Comparison of ENCODE assay signal across 1 cellular context in genomic region chr15:42921049-42921731, GRCh38.
TF ChIP-seq lines count a peak whose summit lies in the region.

No MANE protein-coding gene starts in this region.

TF ChIP-seq in K562, 482 proteins besides CTCF, POLR2A, EP300 and RAD21 (continued from another document):
- TF ChIP-seq AFF1 (IDR thresholded peaks at IDR 0.05; ENCODE audit: low read depth in 1 of 2, partially characterized antibody in 2 of 2), result peak in 1 of 2 experiments; percentile 52
- no peak for TF ChIP-seq GTF2B (IDR thresholded peaks at IDR 0.05; ENCODE audit: extremely low read depth, insufficient read length)
- TF ChIP-seq HNRNPLL (IDR thresholded peaks at IDR 0.05; ENCODE audit: low read depth, low read length, poor library complexity, severe bottlenecking), result peak; percentile 55
- no peak for TF ChIP-seq ZNF274 (IDR thresholded peaks at IDR 0.05; ENCODE audit: borderline replicate concordance, low read depth, low read length)
- TF ChIP-seq ZFP36 (IDR thresholded peaks at IDR 0.05; ENCODE audit: low read depth, low read length, partially characterized antibody), result no peak
- TF ChIP-seq YY1 (IDR thresholded peaks at IDR 0.05; ENCODE audit: borderline replicate concordance in 1 of 3, control insufficient read depth in 1 of 3, extremely low read depth in 1 of 3, insufficient read depth in 3 of 3, insufficient read length in 1 of 3, insufficient replicate concordance in 2 of 3, low read depth in 1 of 3, low read length in 2 of 3), result peak in 1 of 3 experiments; percentile 67
- TF ChIP-seq ID3 (CRISPR knock-in tag; IDR thresholded peaks at IDR 0.05), result no peak
- TF ChIP-seq ID3 (tag; IDR thresholded peaks at IDR 0.05), result no peak
- TF ChIP-seq NCOA2 (IDR thresholded peaks at IDR 0.05; ENCODE audit: partially characterized antibody in 2 of 2), result no peak
- TF ChIP-seq CC2D1A (IDR thresholded peaks at IDR 0.05), result no peak
- TF ChIP-seq PHF20 (IDR thresholded peaks at IDR 0.05; ENCODE audit: partially characterized antibody), result peak; percentile 24
- peak; percentile 3 for TF ChIP-seq KDM5B (IDR thresholded peaks at IDR 0.05; ENCODE audit: insufficient replicate concordance, low read depth, low read length)
- no peak for TF ChIP-seq ZNF79 (CRISPR knock-in tag; IDR thresholded peaks at IDR 0.05; ENCODE audit: low read depth)
- no peak for TF ChIP-seq ZBTB26 (CRISPR knock-in tag; IDR thresholded peaks at IDR 0.05)
- peak; percentile 55 for TF ChIP-seq ZFX (CRISPR knock-in tag; IDR thresholded peaks at IDR 0.05)
- no peak for TF ChIP-seq SMAD2 (IDR thresholded peaks at IDR 0.05; ENCODE audit: low read depth, low read length)
- TF ChIP-seq ZNF778 (CRISPR knock-in tag; IDR thresholded peaks at IDR 0.05), result no peak
- 0 out of 2 replicates have a peak, but pooled peaks have one; percentile 20 for TF ChIP-seq ZNF431 (CRISPR knock-in tag; IDR thresholded peaks at IDR 0.05)
- TF ChIP-seq GABPA (tag; conservative IDR thresholded peaks at IDR 0.05; ENCODE audit: low read depth), result no peak
